Comparison of ENCODE assay signal across 13 cellular contexts in genomic region chr15:58260911-58261267, GRCh38.
DNase-seq lines count a peak whose midpoint lies in the region; ATAC-seq, FAIRE-seq and TF ChIP-seq lines count a peak whose summit lies in the region.
"Had no signal": no experiment of that assay in that cellular context is flagged by ENCODE, and none has a peak within 500 bp of the region (broad histone marks: within the 10 kb centered on the region; RNA-seq: fewer than 3 reads in every experiment).

No MANE protein-coding gene starts in this region.

- DNase-seq in DMS153 (lab: John Stamatoyannopoulos, UW) (peak; percentile 66), NCI-H1092 treated with DMSO at 0.1 percent for 48 hours (lab: John Stamatoyannopoulos, UW) (peak; percentile 70), astrocyte of the hippocampus (ENCODE audit: low read depth, low spot score) (peak; percentile 26), keratinocyte (ENCODE audit: low read depth, low spot score) (peak; percentile 41), NCI-H748 (lab: John Stamatoyannopoulos, UW; ENCODE audit: unreplicated experiment) (no peak)
- no peak for DNase-seq in stimulated activated naive CD8-positive, alpha-beta T cell treated with anti-CD3 and anti-CD28 coated beads, Interleukin-15, amount 100 ng/mL, for 72 hours
- DNase-seq: activated CD4-positive, alpha-beta T cell treated with anti-CD3 and anti-CD28 coated beads for 48 hours; activated naive CD4-positive, alpha-beta T cell; colonic mucosa; naive B cell had no signal

- H3K9me3 Mint-ChIP-seq in stimulated activated naive CD8-positive, alpha-beta T cell treated with anti-CD3 and anti-CD28 coated beads, Interleukin-15, amount 100 ng/mL, for 72 hours = no peaks in the 10 kb centered on the region
- H3K9me3 Mint-ChIP-seq: naive B cell had no signal

- no peaks in the 10 kb centered on the region for H3K79me2 ChIP-seq in keratinocyte (ENCODE audit: control insufficient read depth, insufficient read depth, low read length)

- no peaks in the 10 kb centered on the region for H3K4me1 Mint-ChIP-seq in stimulated activated naive CD8-positive, alpha-beta T cell treated with anti-CD3 and anti-CD28 coated beads, Interleukin-15, amount 100 ng/mL, for 72 hours
- H3K4me1 Mint-ChIP-seq: naive B cell had no signal

- no peaks in the 10 kb centered on the region for H4K20me1 ChIP-seq in keratinocyte (ENCODE audit: control insufficient read depth, extremely low read depth, insufficient read depth, low read length)
- H4K20me1 ChIP-seq: BLaER1 treated with 17β-estradiol and CSF1 and Interleukin-3, amounts not matched to agents 10 nM and 100 nM had no signal

- dilution Hi-C loops in keratinocyte (cut with MboI; ENCODE audit: extremely low pct_ligation_motif_present, low sequenced_read_pairs) = no loop called here

- H3K27me3 Mint-ChIP-seq in stimulated activated naive CD8-positive, alpha-beta T cell treated with anti-CD3 and anti-CD28 coated beads, Interleukin-15, amount 100 ng/mL, for 72 hours = no peaks in the 10 kb centered on the region

- no peak overlapping the region for H3K27ac Mint-ChIP-seq in stimulated activated naive CD8-positive, alpha-beta T cell treated with anti-CD3 and anti-CD28 coated beads, Interleukin-15, amount 100 ng/mL, for 72 hours
- H3K27ac Mint-ChIP-seq: naive B cell had no signal

- no peaks in the 10 kb centered on the region for H3K27me3 ChIP-seq in keratinocyte (ENCODE audit: control insufficient read depth, extremely low read depth, insufficient read depth, low read length)
- H3K27me3 ChIP-seq: BLaER1 treated with 17β-estradiol and CSF1 and Interleukin-3, amounts not matched to agents 10 nM and 100 nM; colonic mucosa had no signal

- ATAC-seq in HG03442 (IDR thresholded peaks at IDR 0.05; ENCODE audit: unreplicated experiment) = no peak
- ATAC-seq in HG02759 (IDR thresholded peaks at IDR 0.05; ENCODE audit: unreplicated experiment) = no peak
- ATAC-seq in stimulated activated naive CD8-positive, alpha-beta T cell treated with anti-CD3 and anti-CD28 coated beads, Interleukin-15, amount 100 ng/mL, for 72 hours = no peak

- TF ChIP-seq CTCF in keratinocyte (optimal IDR thresholded peaks at IDR 0.05 in 1 of 3, IDR thresholded peaks at IDR 0.05 in 1 of 3, conservative IDR thresholded peaks at IDR 0.05 in 1 of 3; ENCODE audit: extremely low read depth in 1 of 3, insufficient read depth in 2 of 3, low read length in 3 of 3) = no peak

- FAIRE-seq in keratinocyte (lab: Jason Lieb, UNC) = peak; percentile 99

- no peak overlapping the region for H3K4me3 Mint-ChIP-seq in stimulated activated naive CD8-positive, alpha-beta T cell treated with anti-CD3 and anti-CD28 coated beads, Interleukin-15, amount 100 ng/mL, for 72 hours
- H3K4me3 Mint-ChIP-seq: naive B cell had no signal

- H3K27ac ChIP-seq in keratinocyte (ENCODE audit: control insufficient read depth, insufficient read depth, low read length) = peak overlapping the region; percentile 82
- H3K27ac ChIP-seq: BLaER1 treated with 17β-estradiol and CSF1 and Interleukin-3, amounts not matched to agents 10 nM and 100 nM; colonic mucosa had no signal

- no peak overlapping the region for H3K4me3 ChIP-seq in keratinocyte (ENCODE audit: control insufficient read depth in 2 of 3, extremely low read depth in 1 of 3, insufficient read depth in 2 of 3, low read depth in 1 of 3, low read length in 3 of 3)
- H3K4me3 ChIP-seq: BLaER1 treated with 17β-estradiol and CSF1 and Interleukin-3, amounts not matched to agents 10 nM and 100 nM; colonic mucosa had no signal

- no peaks in the 10 kb centered on the region for H3K36me3 ChIP-seq in keratinocyte (ENCODE audit: control insufficient read depth in 2 of 2, extremely low read depth in 1 of 2, insufficient read depth in 2 of 2, low read length in 2 of 2)
- H3K36me3 ChIP-seq: BLaER1 treated with 17β-estradiol and CSF1 and Interleukin-3, amounts not matched to agents 10 nM and 100 nM; colonic mucosa had no signal

- peak overlapping the region; percentile 58 for H3K4me2 ChIP-seq in keratinocyte (ENCODE audit: control insufficient read depth, extremely low read depth, insufficient read depth, low read depth, low read length)

- no peaks in the 10 kb centered on the region for H3K9me1 ChIP-seq in keratinocyte (ENCODE audit: control insufficient read depth, extremely low read depth, insufficient read depth, low read length)

- H3K4me1 ChIP-seq in keratinocyte (ENCODE audit: control insufficient read depth, extremely low read depth, insufficient read depth, low read length) = peaks cover 38% of the 10 kb centered on the region
- H3K4me1 ChIP-seq: colonic mucosa had no signal

- H3K9ac ChIP-seq in keratinocyte (ENCODE audit: control insufficient read depth, extremely low read depth, insufficient read depth, low read length) = no peak overlapping the region
- H3K9ac ChIP-seq: BLaER1 treated with 17β-estradiol and CSF1 and Interleukin-3, amounts not matched to agents 10 nM and 100 nM had no signal

- H3K9me3 ChIP-seq in keratinocyte (ENCODE audit: control insufficient read depth, low read depth, low read length) = no peaks in the 10 kb centered on the region
- H3K9me3 ChIP-seq: colonic mucosa had no signal

- H2AFZ ChIP-seq in keratinocyte (ENCODE audit: control insufficient read depth, low read length) = no peak overlapping the region

Comparison
In these comparisons a context has a peak if more than half of its experiments do, and no peak if none do; other contexts are left out.
1. DNase-seq: peak in DMS153 (single experiment), NCI-H1092 treated with DMSO at 0.1 percent for 48 hours (single experiment), astrocyte of the hippocampus (single experiment) and keratinocyte (single experiment); none in NCI-H748 (single experiment) and stimulated activated naive CD8-positive, alpha-beta T cell treated with anti-CD3 and anti-CD28 coated beads, Interleukin-15, amount 100 ng/mL, for 72 hours (0 of 2).